In the genomic region with DNA sequence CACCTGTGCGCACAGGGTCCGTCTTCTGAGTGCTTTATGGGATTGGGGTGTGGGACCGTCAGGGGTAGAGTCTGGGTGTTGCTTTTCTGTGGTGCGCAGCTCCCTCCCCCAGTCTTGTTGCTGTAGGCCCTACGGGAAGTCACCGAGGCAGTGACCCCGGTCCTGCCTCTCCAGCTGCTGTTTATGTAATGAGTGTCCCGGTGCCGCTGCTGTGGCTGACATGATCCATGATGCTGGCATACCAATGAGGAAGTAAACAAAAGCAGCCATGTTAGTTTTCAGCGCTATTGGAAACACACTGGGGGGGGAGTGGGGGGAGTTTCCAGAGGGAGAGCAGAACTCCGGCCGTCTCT, we compare ENCODE assay signal across 8 cellular contexts. TPM values are rescaled to one million over a fixed set of nuclear protein-coding genes. Genes with fewer than 3 reads are reported as not detected.
DNase-seq lines count a peak whose midpoint lies in the region; ATAC-seq lines count a peak whose summit lies in the region.

No MANE protein-coding gene starts in this region.

- peak overlapping the region; percentile 92 for H3K4me3 ChIP-seq in neuron (ENCODE audit: low read length)

- no peaks in the 10 kb centered on the region for H3K9me3 ChIP-seq in neuron (ENCODE audit: low read length)

- no peaks in the 10 kb centered on the region for H3K27me3 Mint-ChIP-seq in activated naive CD4-positive, alpha-beta T cell treated with anti-CD3 and anti-CD28 coated beads for 36 hours (ENCODE audit: low read depth)

- peak; percentile 60 for DNase-seq in stimulated activated CD4-positive, alpha-beta T cell treated with anti-CD3 and anti-CD28 coated beads, Interleukin-15, amount 100 ng/mL, for 24 hours
- no peak for DNase-seq in stimulated activated CD4-positive, alpha-beta T cell treated with anti-CD3 and anti-CD28 coated beads, Interleukin-4, amount 100 ng/mL, for 4 hours
- DNase-seq in NOMO-1 treated with dmso at 0.1 percent for 144 hours (lab: John Stamatoyannopoulos, UW; ENCODE audit: unreplicated experiment) = peak; percentile 44
- peak; percentile 69 for DNase-seq in activated naive CD4-positive, alpha-beta T cell treated with anti-CD3 and anti-CD28 coated beads for 36 hours
- DNase-seq in germinal center (ENCODE audit: low spot score) = peak; percentile 34

- peaks cover 11% of the 10 kb centered on the region for H3K36me3 ChIP-seq in neuron (ENCODE audit: insufficient read depth, low read length)

- no peaks in the 10 kb centered on the region for H3K27me3 ChIP-seq in neuron (ENCODE audit: insufficient read depth, low read length)

- peaks cover 5% of the 10 kb centered on the region for H3K36me3 Mint-ChIP-seq in activated naive CD4-positive, alpha-beta T cell treated with anti-CD3 and anti-CD28 coated beads for 36 hours (ENCODE audit: low read depth)

- H3K4me1 ChIP-seq in neuron (ENCODE audit: insufficient read depth, low read length) = peaks cover 46% of the 10 kb centered on the region

- H3K4me3 Mint-ChIP-seq in activated naive CD4-positive, alpha-beta T cell treated with anti-CD3 and anti-CD28 coated beads for 36 hours = peak overlapping the region; percentile 96

- CTCF ChIA-PET in activated naive CD4-positive, alpha-beta T cell treated with anti-CD3 and anti-CD28 coated beads for 36 hours (lab: Charles Lee) = interaction anchor here (0.7 to 3.0 kb wide), 6 partner anchors 10 to 68 kb away, joined by 3 to 15 read pairs (median 6); partner anchors contain the start of genes ARL3 and SFXN2

- ATAC-seq in GM19035 (IDR thresholded peaks at IDR 0.05; ENCODE audit: unreplicated experiment) (no peak), HG02870 (IDR thresholded peaks at IDR 0.05; ENCODE audit: unreplicated experiment) (no peak)

- no peaks in the 10 kb centered on the region for H3K9me3 Mint-ChIP-seq in activated naive CD4-positive, alpha-beta T cell treated with anti-CD3 and anti-CD28 coated beads for 36 hours

- no peak overlapping the region for H2AFZ ChIP-seq in neuron (ENCODE audit: low read depth, low read length)

- H3K4me1 Mint-ChIP-seq in activated naive CD4-positive, alpha-beta T cell treated with anti-CD3 and anti-CD28 coated beads for 36 hours (ENCODE audit: low read depth) = peaks cover 46% of the 10 kb centered on the region

- intact Hi-C loops in activated naive CD4-positive, alpha-beta T cell treated with anti-CD3 and anti-CD28 coated beads for 36 hours (cut with micrococcal nuclease) = loop anchor here (1.0 to 10.0 kb wide), 7 partner anchors 30 to 1291 kb away; partner anchors contain the start of genes BTRC, C10orf95, NT5C2 and TAF5

- H3K27ac Mint-ChIP-seq in activated naive CD4-positive, alpha-beta T cell treated with anti-CD3 and anti-CD28 coated beads for 36 hours = peak overlapping the region; percentile 97

RNA-seq across cellular contexts. Expression of gene TRIM8, which starts 1.1 kb away (rescaled TPM):
- total RNA-seq in activated naive CD4-positive, alpha-beta T cell treated with anti-CD3 and anti-CD28 coated beads for 36 hours = 10 to 100 TPM; 18.8 to 20.0 TPM

Comparison
In these comparisons a context has a peak if more than half of its experiments do, and no peak if none do; other contexts are left out.
1. DNase-seq: peak in stimulated activated CD4-positive, alpha-beta T cell treated with anti-CD3 and anti-CD28 coated beads, Interleukin-15, amount 100 ng/mL, for 24 hours (single experiment), NOMO-1 treated with dmso at 0.1 percent for 144 hours (single experiment), activated naive CD4-positive, alpha-beta T cell treated with anti-CD3 and anti-CD28 coated beads for 36 hours (single experiment) and germinal center (single experiment); none in stimulated activated CD4-positive, alpha-beta T cell treated with anti-CD3 and anti-CD28 coated beads, Interleukin-4, amount 100 ng/mL, for 4 hours (0 of 2).